8 cellular contexts compared by ENCODE assay signal in the genomic region with DNA sequence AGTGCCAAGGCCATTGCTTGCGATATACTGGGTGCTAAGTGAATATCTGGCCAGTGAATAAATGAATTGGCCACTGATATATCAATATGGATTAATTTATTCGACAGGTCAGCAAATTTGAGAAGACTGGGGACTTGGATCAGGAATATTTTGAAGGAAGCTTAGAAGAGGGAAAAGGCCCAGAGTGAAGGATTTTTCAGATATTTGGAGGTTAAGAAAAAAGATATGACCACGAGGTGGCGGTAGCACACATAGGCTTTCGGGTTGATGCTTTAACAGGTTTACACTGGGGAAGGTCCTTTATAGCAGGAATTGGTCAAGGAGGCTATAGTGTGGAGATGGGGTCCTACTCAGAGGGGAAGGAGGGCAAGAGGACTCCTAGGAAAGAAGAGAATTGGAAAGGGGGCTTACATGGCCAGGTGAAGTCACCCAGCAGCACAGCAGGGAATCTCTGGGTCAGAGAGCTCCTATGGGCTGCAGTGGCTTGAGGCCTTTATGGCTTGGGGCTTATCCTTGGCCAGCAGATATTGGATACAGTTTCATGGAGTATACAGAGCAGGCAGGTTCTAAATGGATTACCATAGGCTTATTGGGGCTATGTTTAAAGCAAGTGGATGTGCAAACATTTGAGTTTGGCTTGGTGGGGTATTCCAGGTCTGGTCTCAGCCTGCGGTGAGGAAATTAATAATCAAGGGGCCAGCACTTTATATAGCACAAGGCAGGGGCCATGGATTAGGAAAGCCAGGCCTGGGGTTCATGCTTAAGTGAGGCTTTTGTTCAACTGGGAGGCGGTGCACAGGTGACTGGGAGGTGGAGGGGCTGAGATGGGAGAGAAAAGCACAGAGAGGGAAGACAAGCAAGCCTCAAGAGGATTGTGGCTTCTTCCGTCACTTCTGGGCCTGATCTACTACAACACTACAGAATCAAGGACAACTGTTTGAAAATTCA. TPM values are rescaled to one million over a fixed set of nuclear protein-coding genes. Genes with fewer than 3 reads are reported as not detected.
DNase-seq lines count a peak whose midpoint lies in the region; ATAC-seq and TF ChIP-seq lines count a peak whose summit lies in the region.

No MANE protein-coding gene starts in this region.

- CTCF ChIA-PET in CD4-positive, alpha-beta T cell (lab: Charles Lee): interaction anchor here (0.8 to 4.3 kb wide), 11 partner anchors 16 to 253 kb away, joined by 3 to 41 read pairs (median 15); partner anchors contain the start of gene PSD4
- CTCF ChIA-PET in PC-9 (lab: Charles Lee): interaction anchor here (0.5 to 3.6 kb wide), 9 partner anchors 13 to 253 kb away, joined by 3 to 66 read pairs (median 4); no protein-coding TSS in a partner anchor

- no peaks in the 10 kb centered on the region for H3K27me3 Mint-ChIP-seq in CD4-positive, alpha-beta T cell

- WGBS in body of pancreas, 2 donors: 36 to 37% methylated on average over 8 of the region's 8 CpGs
- 54% methylated on average over 8 of the region's 8 CpGs for WGBS in suprapubic skin

- no peaks in the 10 kb centered on the region for H4K20me1 ChIP-seq in PC-9 (ENCODE audit: insufficient read depth)

- H2AFZ ChIP-seq in PC-9: no peak overlapping the region

- H3K27ac Mint-ChIP-seq in CD4-positive, alpha-beta T cell: no peak overlapping the region

- no peak overlapping the region for H3K4me3 Mint-ChIP-seq in CD4-positive, alpha-beta T cell

- peak; percentile 25 for ATAC-seq in CD4-positive, alpha-beta T cell (ENCODE audit: poor library complexity)
- ATAC-seq in body of pancreas (peak; percentile 49), gastrocnemius medialis (no peak), GM18861 (IDR thresholded peaks at IDR 0.05; ENCODE audit: unreplicated experiment) (no peak)

- intact Hi-C loops in CD4-positive, alpha-beta T cell (cut with DNase I, micrococcal nuclease): loop anchor here (1.0 to 10.0 kb wide), 7 partner anchors 62 to 255 kb away; no protein-coding TSS in a partner anchor
- intact Hi-C loops in PC-9 (cut with micrococcal nuclease; ENCODE audit: unreplicated experiment) (loop anchor here (1.0 to 5.0 kb wide), 4 partner anchors 57 to 255 kb away; no protein-coding TSS in a partner anchor), body of pancreas (cut with DNase I) (loop anchor here (5.0 kb wide), 1 partner anchor 65 kb away; no protein-coding TSS in a partner anchor), gastrocnemius medialis (cut with DNase I; ENCODE audit: low total_unique reads) (loop anchor here (5.0 kb wide), 1 partner anchor 250 kb away; no protein-coding TSS in a partner anchor)

- no peaks in the 10 kb centered on the region for H3F3A ChIP-seq in PC-9 (ENCODE audit: insufficient read depth, low read depth)

- H3K36me3 Mint-ChIP-seq in CD4-positive, alpha-beta T cell (ENCODE audit: low read depth): no peaks in the 10 kb centered on the region

- H3K4me1 Mint-ChIP-seq in CD4-positive, alpha-beta T cell (ENCODE audit: low read depth): peaks cover 25% of the 10 kb centered on the region

- in situ Hi-C loops in gastrocnemius medialis (cut with MboI; ENCODE audit: low sequenced_read_pairs in 4 of 4): loop anchor here in 1 of 4 donors (5.0 kb wide), 1 partner anchor 240 kb away; no protein-coding TSS in a partner anchor

- H3K4me3 ChIP-seq in PC-9 (no peak overlapping the region), body of pancreas (no peak overlapping the region), kidney epithelial cell (ENCODE audit: low read depth, low read length) (no peak overlapping the region), suprapubic skin (no peak overlapping the region), gastrocnemius medialis (no peak overlapping the region)

- no peaks in the 10 kb centered on the region for H3K79me2 ChIP-seq in PC-9 (ENCODE audit: low read depth)

- no peak overlapping the region for H3K4me2 ChIP-seq in PC-9

- no peaks in the 10 kb centered on the region for H3K9me3 ChIP-seq in CD4-positive, alpha-beta T cell (ENCODE audit: control insufficient read depth, low read length)
- H3K9me3 ChIP-seq in PC-9 (ENCODE audit: insufficient read depth, low read depth) (no peaks in the 10 kb centered on the region), body of pancreas (no peaks in the 10 kb centered on the region), suprapubic skin (no peaks in the 10 kb centered on the region), gastrocnemius medialis (no peaks in the 10 kb centered on the region)

- peaks cover 15% of the 10 kb centered on the region for H3K4me1 ChIP-seq in PC-9 (replicated peaks; ENCODE audit: insufficient read depth)
- peaks cover 11% of the 10 kb centered on the region for H3K4me1 ChIP-seq in body of pancreas
- peaks cover 12% of the 10 kb centered on the region for H3K4me1 ChIP-seq in suprapubic skin
- no peaks in the 10 kb centered on the region for H3K4me1 ChIP-seq in gastrocnemius medialis

- TF ChIP-seq CTCF in CD4-positive, alpha-beta T cell (IDR thresholded peaks at IDR 0.05): peak; percentile 71
- peak; percentile 29 for TF ChIP-seq CTCF in GM20000 (IDR thresholded peaks at IDR 0.05; ENCODE audit: extremely low read depth, missing control alignments)
- TF ChIP-seq CTCF in PC-9 (conservative IDR thresholded peaks at IDR 0.05): peak; percentile 75
- TF ChIP-seq CTCF in body of pancreas (IDR thresholded peaks at IDR 0.05): peak; percentile 41 to 72 (median 68)
- TF ChIP-seq CTCF in kidney epithelial cell (IDR thresholded peaks at IDR 0.05; ENCODE audit: insufficient read depth, low read length, poor library complexity, severe bottlenecking): peak; percentile 66
- peak; percentile 45 to 48 for TF ChIP-seq CTCF in suprapubic skin (IDR thresholded peaks at IDR 0.05)
- peak in 1 of 5 experiments; percentile 39 for TF ChIP-seq CTCF in gastrocnemius medialis (IDR thresholded peaks at IDR 0.05 in 4 of 5, conservative IDR thresholded peaks at IDR 0.05 in 1 of 5)

- no peaks in the 10 kb centered on the region for H3K27me3 ChIP-seq in CD4-positive, alpha-beta T cell (ENCODE audit: control insufficient read depth, insufficient read depth, low read length)
- H3K27me3 ChIP-seq in PC-9 (ENCODE audit: insufficient read depth, low read depth) (no peaks in the 10 kb centered on the region), body of pancreas (no peaks in the 10 kb centered on the region), kidney epithelial cell (ENCODE audit: control insufficient read depth, insufficient read depth, low read length) (no peaks in the 10 kb centered on the region), suprapubic skin (no peaks in the 10 kb centered on the region), gastrocnemius medialis (no peaks in the 10 kb centered on the region)

- no peak for TF ChIP-seq EP300 in suprapubic skin (IDR thresholded peaks at IDR 0.05)

- no peak for TF ChIP-seq POLR2A in body of pancreas (IDR thresholded peaks at IDR 0.05)
- no peak for TF ChIP-seq POLR2A in suprapubic skin (IDR thresholded peaks at IDR 0.05)
- no peak for TF ChIP-seq POLR2A in gastrocnemius medialis (IDR thresholded peaks at IDR 0.05)

- H3K27ac ChIP-seq in CD4-positive, alpha-beta T cell (ENCODE audit: low read depth, low read length): no peak overlapping the region
- no peak overlapping the region for H3K27ac ChIP-seq in PC-9
- no peak overlapping the region for H3K27ac ChIP-seq in body of pancreas
- no peak overlapping the region for H3K27ac ChIP-seq in suprapubic skin
- no peak overlapping the region for H3K27ac ChIP-seq in gastrocnemius medialis

- no peaks in the 10 kb centered on the region for H3K9me3 Mint-ChIP-seq in CD4-positive, alpha-beta T cell

- no peaks in the 10 kb centered on the region for H3K9me2 ChIP-seq in PC-9 (ENCODE audit: insufficient read depth)

- no TSS peak for BruUV-seq in PC-9 (replicated peaks; lab: Mats Ljungman, UMichigan)

- POLR2A ChIA-PET in CD4-positive, alpha-beta T cell (lab: Charles Lee): interaction anchor here (1.0 to 3.8 kb wide), 3 partner anchors 31 to 67 kb away, joined by 3 to 34 read pairs (median 3); partner anchors contain the start of gene PSD4
- POLR2A ChIA-PET in PC-9 (lab: Charles Lee; ENCODE audit: unreplicated experiment): interaction anchor here (0.5 kb wide), 1 partner anchor 136 kb away, joined by 6 read pairs; no protein-coding TSS in a partner anchor

- DNase-seq in CD4-positive, alpha-beta T cell: peak in 6 of 10 experiments; percentile 16 to 28 (median 22)
- peak; percentile 58 for DNase-seq in GM20000 (ENCODE audit: low spot score)
- DNase-seq in PC-9: no peak
- peak; percentile 45 to 60 (median 58) for DNase-seq in body of pancreas
- DNase-seq in kidney epithelial cell (ENCODE audit: low read depth): no peak
- no peak for DNase-seq in suprapubic skin (ENCODE audit: low spot score in 2 of 2)
- DNase-seq in gastrocnemius medialis: no peak

- H3K36me3 ChIP-seq in PC-9 (ENCODE audit: low read depth) (no peaks in the 10 kb centered on the region), body of pancreas (replicated peaks in 1 of 2; ENCODE audit: insufficient read depth in 1 of 2, low read depth in 2 of 2) (no peaks in the 10 kb centered on the region), kidney epithelial cell (ENCODE audit: control insufficient read depth, insufficient read depth, low read length) (no peaks in the 10 kb centered on the region), suprapubic skin (peaks cover 14% of the 10 kb centered on the region), gastrocnemius medialis (no peaks in the 10 kb centered on the region)

RNA-seq across cellular contexts. Expression of gene IL1RN, which starts 9.7 kb away (rescaled TPM):
- total RNA-seq in CD4-positive, alpha-beta T cell: under 1 TPM; 0.31 to 0.58 TPM
- total RNA-seq in PC-9 (2021) (5.0 and 8.4 TPM in 2 replicates), body of pancreas (under 1 TPM in 1 of 2 donors, not detected in 1; 0.78 TPM), kidney epithelial cell (8.8 and 11.3 TPM in 2 replicates), suprapubic skin (100 to 1,000 TPM; 129 to 147 (median 135) TPM), gastrocnemius medialis (under 1 TPM in 2 of 4 donors, not detected in 2; 0.51 to 0.91 TPM)

RNA-seq across cellular contexts. Expression of gene PSD4, which starts 36.7 kb away (rescaled TPM):
- total RNA-seq in CD4-positive, alpha-beta T cell: 100 to 1,000 TPM in 1 of 2 experiments, 10 to 100 TPM in 1; 96.5 to 101 TPM
- total RNA-seq in PC-9 (2021): 29.6 and 38.7 TPM in 2 replicates
- total RNA-seq in body of pancreas: 10 to 100 TPM; 40.5 to 83.4 TPM
- 12.1 and 13.9 TPM in 2 replicates for total RNA-seq in kidney epithelial cell
- 100 to 1,000 TPM in 1 of 4 donors, 10 to 100 TPM in 3; 53.8 to 102 (median 88.0) TPM for total RNA-seq in suprapubic skin
- total RNA-seq in gastrocnemius medialis: 1 to 10 TPM in 3 of 4 donors, under 1 TPM in 1; 0.32 to 1.3 (median 1.2) TPM

Comparison
In these comparisons a context has a peak if more than half of its experiments do, and no peak if none do; other contexts are left out.
1. ATAC-seq: peak in CD4-positive, alpha-beta T cell (single experiment) and body of pancreas (single experiment); none in gastrocnemius medialis (0 of 2) and GM18861 (single experiment).
2. DNase-seq: peak in CD4-positive, alpha-beta T cell (6 of 10), GM20000 (single experiment) and body of pancreas (4 of 4); none in PC-9 (0 of 2), kidney epithelial cell (single experiment), suprapubic skin (0 of 2) and gastrocnemius medialis (0 of 2).
3. RNA of gene IL1RN, which starts 9.7 kb away (total RNA-seq): 129 to 147 TPM in suprapubic skin; 8.8 to 11.3 TPM in kidney epithelial cell, 5.0 to 8.4 TPM in PC-9, 0.51 to 0.91 TPM in gastrocnemius medialis, 0.78 TPM in body of pancreas and 0.31 to 0.58 TPM in CD4-positive, alpha-beta T cell; every median in the first group is over 10 times any median in the second.